Comparison of ENCODE assay signal across 8 cellular contexts in the genomic region with DNA sequence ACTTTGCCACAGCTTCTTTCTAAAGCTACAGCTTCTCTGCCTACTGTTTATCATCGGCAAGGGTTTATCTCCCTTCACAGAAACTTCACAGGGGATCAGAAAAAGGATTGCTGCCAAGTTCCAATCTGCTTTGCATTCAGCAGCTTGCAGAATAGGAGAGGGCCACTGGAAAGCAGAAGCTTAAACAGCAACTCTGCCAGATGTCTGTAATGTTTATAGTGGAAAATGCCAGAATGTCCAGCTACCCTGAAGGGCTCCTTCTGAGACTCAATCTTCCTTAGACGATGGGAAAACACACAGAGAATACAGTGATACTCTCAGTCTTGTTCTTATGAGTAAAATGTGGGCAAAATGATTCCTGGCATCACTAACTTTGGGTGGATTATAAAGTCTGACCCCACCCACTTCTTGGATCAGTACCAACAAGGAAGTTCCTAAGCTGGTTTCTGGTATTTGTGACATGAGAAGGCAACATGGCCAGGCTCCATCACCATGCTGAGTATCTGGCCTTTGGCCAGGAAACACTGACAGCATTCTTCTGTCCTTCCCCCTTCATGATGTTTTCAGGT. TPM values are rescaled to one million over a fixed set of nuclear protein-coding genes. Genes with fewer than 3 reads are reported as not detected.
DNase-seq lines count a peak whose midpoint lies in the region; ATAC-seq and TF ChIP-seq lines count a peak whose summit lies in the region.

No MANE protein-coding gene starts in this region.

- H3K27me3 ChIP-seq in GM23248 (replicated peaks; ENCODE audit: insufficient read depth) (no peaks in the 10 kb centered on the region), ovary (no peaks in the 10 kb centered on the region), H7 (ENCODE audit: control insufficient read depth, insufficient read depth, low read length) (no peaks in the 10 kb centered on the region)

- ATAC-seq in activated naive CD8-positive, alpha-beta T cell treated with anti-CD3 and anti-CD28 coated beads, Interleukin-2, amount 50 U/mL, for 24 hours: no peak

- peaks cover 16% of the 10 kb centered on the region; the same call in 1 of the 2 replicates for H3K36me3 ChIP-seq in GM23248 (ENCODE audit: low read depth)
- no peaks in the 10 kb centered on the region for H3K36me3 ChIP-seq in ovary
- H3K36me3 ChIP-seq in H7 (replicated peaks; ENCODE audit: control insufficient read depth, insufficient read depth, low read length): no peaks in the 10 kb centered on the region

- no peak for TF ChIP-seq POLR2A in ovary (IDR thresholded peaks at IDR 0.05)

- H3K27ac Mint-ChIP-seq in activated naive CD8-positive, alpha-beta T cell treated with anti-CD3 and anti-CD28 coated beads, Interleukin-2, amount 50 U/mL, for 24 hours: no peak overlapping the region

- no peak for TF ChIP-seq EP300 in ovary (IDR thresholded peaks at IDR 0.05)

- WGBS in GM23248 (ENCODE audit: low coverage in 1 of 2, low lambda C conversion rate in 2 of 2, missing lambda C conversion rate in 2 of 2), 2 experiments: 0 to 4% methylated on average over 2 of the region's 2 CpGs
- WGBS in ovary, 3 donors: 0 to 2% (median 0%) methylated on average over 2 of the region's 2 CpGs

- H3K36me3 Mint-ChIP-seq in activated naive CD8-positive, alpha-beta T cell treated with anti-CD3 and anti-CD28 coated beads, Interleukin-2, amount 50 U/mL, for 24 hours (ENCODE audit: low read depth): peaks cover 33% of the 10 kb centered on the region

- H3K4me2 ChIP-seq in GM23248 (ENCODE audit: unreplicated experiment): peak overlapping the region; percentile 25

- peaks cover 30% of the 10 kb centered on the region for H3K4me1 Mint-ChIP-seq in activated naive CD8-positive, alpha-beta T cell treated with anti-CD3 and anti-CD28 coated beads, Interleukin-2, amount 50 U/mL, for 24 hours

- TF ChIP-seq CTCF in fibroblast of pulmonary artery (IDR thresholded peaks at IDR 0.05; ENCODE audit: low read length, missing control alignments) (no peak), ovary (IDR thresholded peaks at IDR 0.05) (no peak)

- H3K27me3 Mint-ChIP-seq in activated naive CD8-positive, alpha-beta T cell treated with anti-CD3 and anti-CD28 coated beads, Interleukin-2, amount 50 U/mL, for 24 hours: no peaks in the 10 kb centered on the region

- in situ Hi-C loops in GM23248 (cut with MboI): no loop called here

- H3K9me3 Mint-ChIP-seq in activated naive CD8-positive, alpha-beta T cell treated with anti-CD3 and anti-CD28 coated beads, Interleukin-2, amount 50 U/mL, for 24 hours: no peaks in the 10 kb centered on the region

- H3K9me2 ChIP-seq in GM23248 (ENCODE audit: insufficient read depth): no peaks in the 10 kb centered on the region

- H3K9me3 ChIP-seq in GM23248 (ENCODE audit: low read depth) (no peaks in the 10 kb centered on the region), ovary (no peaks in the 10 kb centered on the region)

- no peak overlapping the region for H3K4me3 ChIP-seq in GM23248
- H3K4me3 ChIP-seq in fibroblast of pulmonary artery (replicated peaks; ENCODE audit: low read depth, low read length): no peak overlapping the region
- no peak overlapping the region for H3K4me3 ChIP-seq in ovary
- H3K4me3 ChIP-seq in H7 (ENCODE audit: insufficient read depth, low read depth, low read length): no peak overlapping the region

- H3K4me1 ChIP-seq in GM23248 (ENCODE audit: insufficient read depth): peaks cover 34% of the 10 kb centered on the region
- H3K4me1 ChIP-seq in ovary (ENCODE audit: insufficient read depth): peaks cover 28% of the 10 kb centered on the region

- peaks cover 30% of the 10 kb centered on the region for H3F3A ChIP-seq in GM23248 (ENCODE audit: insufficient read depth)

- no peak overlapping the region for H3K4me3 Mint-ChIP-seq in activated naive CD8-positive, alpha-beta T cell treated with anti-CD3 and anti-CD28 coated beads, Interleukin-2, amount 50 U/mL, for 24 hours

- intact Hi-C loops in ovary (cut with DNase I): no loop called here

- H3K27ac ChIP-seq in GM23248 (peak overlapping the region; percentile 84), ovary (peak overlapping the region in 1 of 2 donors; percentile 66)

- peak overlapping the region; percentile 61 for H3K9ac ChIP-seq in GM23248

- H4K20me1 ChIP-seq in GM23248 (ENCODE audit: insufficient read depth): no peaks in the 10 kb centered on the region

- H3K79me2 ChIP-seq in GM23248 (ENCODE audit: insufficient read depth): no peaks in the 10 kb centered on the region

- no peak overlapping the region for H2AFZ ChIP-seq in GM23248

- peak; percentile 95 for DNase-seq in GM23248
- DNase-seq in RPMI8226: peak; percentile 95
- peak; percentile 97 for DNase-seq in fibroblast of pulmonary artery (ENCODE audit: low read depth)
- peak; percentile 52 to 69 (median 62) for DNase-seq in ovary
- no peak for DNase-seq in activated naive CD8-positive, alpha-beta T cell treated with anti-CD3 and anti-CD28 coated beads, Interleukin-2, amount 50 U/mL, for 24 hours
- no peak for DNase-seq in islet precursor cell
- no peak for DNase-seq in H7
- no peak for DNase-seq in activated naive CD4-positive, alpha-beta T cell treated with anti-CD3 and anti-CD28 coated beads, Interleukin-2, amount 50 U/mL, for 16 hours

RNA-seq across cellular contexts. Expression of gene STOM, which starts 19.0 kb away (rescaled TPM):
- total RNA-seq in GM23248 (2014; rRNA removed; shearing (Covaris generic)): 67.7 and 68.5 TPM in 2 replicates
- polyA plus RNA-seq in GM23248 (2016; fragmentation: Nextera tagmentation; extraction: Ambion mirVana) (58.0 and 61.9 TPM in 2 replicates), ovary (100 to 1,000 TPM; 114 to 203 TPM)
- total RNA-seq in ovary: 100 to 1,000 TPM in 5 of 7 donors, 10 to 100 TPM in 2; 73.1 to 205 (median 164) TPM
- total RNA-seq in H7 (2014; rRNA removed; shearing (Covaris generic)): 51.8 and 53.2 TPM in 2 replicates

Comparison
In these comparisons a context has a peak if more than half of its experiments do, and no peak if none do; other contexts are left out.
1. DNase-seq: peak in GM23248 (single experiment), RPMI8226 (single experiment), fibroblast of pulmonary artery (single experiment) and ovary (5 of 5); none in activated naive CD8-positive, alpha-beta T cell treated with anti-CD3 and anti-CD28 coated beads, Interleukin-2, amount 50 U/mL, for 24 hours (single experiment), islet precursor cell (single experiment), H7 (single experiment) and activated naive CD4-positive, alpha-beta T cell treated with anti-CD3 and anti-CD28 coated beads, Interleukin-2, amount 50 U/mL, for 16 hours (single experiment).